In genomic region chrX:68889244-68889643, GRCh38 we compare ENCODE assay signal across 15 cellular contexts.
A peak's percentile ranks its signal among the peaks of the same experiment; 100 is the strongest.
DNase-seq lines count a peak whose midpoint lies in the region.
"Had no signal": no experiment of that assay in that cellular context is flagged by ENCODE, and none has a peak within 500 bp of the region (broad histone marks: within the 10 kb centered on the region; RNA-seq: fewer than 3 reads in every experiment).

No MANE protein-coding gene starts in this region.

- DNase-seq in Ammon's horn (ENCODE audit: low spot score) = peak; percentile 24
- DNase-seq in Kasumi-1 (lab: John Stamatoyannopoulos, UW) = peak; percentile 42 to 46
- peak; percentile 1 for DNase-seq in SKM-1 (lab: John Stamatoyannopoulos, UW; ENCODE audit: unreplicated experiment)
- peak; percentile 42 for DNase-seq in medulla oblongata (ENCODE audit: extremely low spot score)
- no peak for DNase-seq in NCI-H1105 treated with DMSO at 0.1 percent for 48 hours (lab: John Stamatoyannopoulos, UW)
- DNase-seq in NCI-H82 (lab: John Stamatoyannopoulos, UW) = no peak
- no peak for DNase-seq in COLO829 (ENCODE audit: low spot score)
- DNase-seq: CD8-positive, alpha-beta T cell; DND-41; HFFc6; NCI-H1105; NCI-H187 treated with DMSO at 0.1 percent for 48 hours; NCI-H2171 treated with DMSO at 0.1 percent for 48 hours; NCI-H774; PC-3 had no signal

Comparison
In these comparisons a context has a peak if more than half of its experiments do, and no peak if none do; other contexts are left out.
1. DNase-seq: peak in Ammon's horn (single experiment), Kasumi-1 (2 of 2), SKM-1 (single experiment) and medulla oblongata (single experiment); none in NCI-H1105 treated with DMSO at 0.1 percent for 48 hours (single experiment), NCI-H82 (single experiment) and COLO829 (single experiment).